In the genomic region with DNA sequence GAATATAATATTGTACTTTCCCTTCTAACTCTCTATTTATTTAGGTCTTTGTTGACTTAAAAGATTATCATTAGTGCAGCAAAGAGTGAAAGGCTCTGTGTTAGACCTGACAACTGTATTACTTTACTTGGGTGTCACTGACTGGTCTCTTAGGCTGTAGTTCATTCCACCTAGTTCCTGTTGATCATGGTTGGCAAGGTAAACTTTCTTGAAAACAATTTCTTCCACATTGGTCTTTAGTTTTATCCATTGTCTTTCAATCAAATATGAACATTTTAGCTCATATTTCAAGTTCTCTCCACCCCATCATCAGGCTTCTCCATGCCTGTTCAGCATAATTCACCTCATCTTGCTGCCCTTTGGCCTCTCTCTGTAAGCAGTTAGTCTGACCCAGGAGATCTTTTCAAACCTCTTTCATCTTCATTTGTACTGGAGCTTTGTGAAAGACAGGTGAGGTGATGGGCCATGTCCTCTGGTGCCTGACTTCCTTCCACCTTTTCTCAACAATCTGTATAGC, we compare ENCODE assay signal across 17 cellular contexts. TPM values are rescaled to one million over a fixed set of nuclear protein-coding genes. Genes with fewer than 3 reads are reported as not detected.
"Had no signal": no experiment of that assay in that cellular context is flagged by ENCODE, and none has a peak within 500 bp of the region (broad histone marks: within the 10 kb centered on the region; RNA-seq: fewer than 3 reads in every experiment).

No MANE protein-coding gene starts in this region.

- H3K4me1 ChIP-seq: sigmoid colon, spleen, upper lobe of right lung had no signal

- H3K4me1 Mint-ChIP-seq: naive B cell; neural crest cell; stimulated activated memory B cell treated with anti-CD40 and anti-IgM and Interleukin-4, amounts not matched to agents 10 μg/mL and 1 μg/mL and 100 μg/mL, for 72 hours had no signal

- ATAC-seq: activated T-cell treated with anti-CD3 and anti-CD28 coated beads, Interleukin-2, amount 50 U/mL, for 4 hours; body of pancreas; left ventricle myocardium superior; upper lobe of right lung had no signal

- H3K27me3 Mint-ChIP-seq: naive B cell; stimulated activated memory B cell treated with anti-CD40 and anti-IgM and Interleukin-4, amounts not matched to agents 10 μg/mL and 1 μg/mL and 100 μg/mL, for 72 hours had no signal

- H3K27me3 ChIP-seq: body of pancreas, dorsolateral prefrontal cortex, sigmoid colon, spleen, upper lobe of right lung had no signal

- DNase-seq: activated CD4-positive, alpha-beta T cell treated with anti-CD3 and anti-CD28 coated beads, Interleukin-2, amount 50 U/mL, for 1 hour; activated CD4-positive, CD25-positive, alpha-beta regulatory T cell treated with anti-CD3 and anti-CD28 coated beads, Interleukin-2, amount 50 U/mL, for 72 hours; activated CD8-positive, alpha-beta memory T cell treated with anti-CD3 and anti-CD28 coated beads, Interleukin-2, amount 50 U/mL, for 4 hours; activated T-cell treated with anti-CD3 and anti-CD28 coated beads, Interleukin-2, amount 50 U/mL, for 4 hours; caudate nucleus; dorsolateral prefrontal cortex; left ventricle myocardium superior; naive B cell; sigmoid colon; spleen; stimulated activated CD4-positive, alpha-beta T cell treated with anti-CD3 and anti-CD28 coated beads, Interleukin-4, amount 100 ng/mL, for 4 hours; upper lobe of right lung had no signal

- H3K4me3 ChIP-seq: body of pancreas, dorsolateral prefrontal cortex, sigmoid colon, spleen, thoracic aorta, upper lobe of right lung had no signal

- H3K4me3 Mint-ChIP-seq: activated naive CD4-positive, alpha-beta T cell treated with anti-CD3 and anti-CD28 coated beads for 36 hours; activated T-cell treated with anti-CD3 and anti-CD28 coated beads, Interleukin-2, amount 50 U/mL, for 4 hours; naive B cell; neural crest cell; stimulated activated memory B cell treated with anti-CD40 and anti-IgM and Interleukin-4, amounts not matched to agents 10 μg/mL and 1 μg/mL and 100 μg/mL, for 72 hours had no signal

- H3K27ac Mint-ChIP-seq: activated naive CD4-positive, alpha-beta T cell treated with anti-CD3 and anti-CD28 coated beads for 36 hours; naive B cell; stimulated activated memory B cell treated with anti-CD40 and anti-IgM and Interleukin-4, amounts not matched to agents 10 μg/mL and 1 μg/mL and 100 μg/mL, for 72 hours had no signal

- H3K9me3 ChIP-seq: body of pancreas, sigmoid colon, spleen, thoracic aorta, upper lobe of right lung had no signal

- H3K36me3 Mint-ChIP-seq: naive B cell; stimulated activated memory B cell treated with anti-CD40 and anti-IgM and Interleukin-4, amounts not matched to agents 10 μg/mL and 1 μg/mL and 100 μg/mL, for 72 hours had no signal

- H3K27ac ChIP-seq: body of pancreas, dorsolateral prefrontal cortex, sigmoid colon, spleen, thoracic aorta, upper lobe of right lung had no signal

- H3K36me3 ChIP-seq: sigmoid colon, spleen, thoracic aorta, upper lobe of right lung had no signal

- H3K9me3 Mint-ChIP-seq: activated naive CD4-positive, alpha-beta T cell treated with anti-CD3 and anti-CD28 coated beads for 36 hours; activated T-cell treated with anti-CD3 and anti-CD28 coated beads, Interleukin-2, amount 50 U/mL, for 4 hours; neural crest cell; stimulated activated memory B cell treated with anti-CD40 and anti-IgM and Interleukin-4, amounts not matched to agents 10 μg/mL and 1 μg/mL and 100 μg/mL, for 72 hours had no signal

RNA-seq across cellular contexts. Expression of gene PPM1H, which starts 32.1 kb away (rescaled TPM):
- total RNA-seq: activated naive CD4-positive, alpha-beta T cell treated with anti-CD3 and anti-CD28 coated beads for 36 hours had no signal
